9 cellular contexts compared by ENCODE assay signal in genomic region chr2:43239981-43240761, GRCh38. TPM values are rescaled to one million over a fixed set of nuclear protein-coding genes. Genes with fewer than 3 reads are reported as not detected.
A peak's percentile ranks its signal among the peaks of the same experiment; 100 is the strongest.
DNase-seq lines count a peak whose midpoint lies in the region; ATAC-seq, FAIRE-seq and TF ChIP-seq lines count a peak whose summit lies in the region.
"Had no signal": no experiment of that assay in that cellular context is flagged by ENCODE, and none has a peak within 500 bp of the region (broad histone marks: within the 10 kb centered on the region; RNA-seq: fewer than 3 reads in every experiment).

No MANE protein-coding gene starts in this region.

- WGBS in H1 (ENCODE audit: extremely low coverage in 1 of 2, insufficient coverage in 1 of 2, insufficient read length in 1 of 2, insufficient replicate concordance in 2 of 2, low coverage in 1 of 2, low lambda C conversion rate in 2 of 2, missing lambda C conversion rate in 1 of 2), 2 experiments, result 89% methylated on average over 11 of the region's 13 CpGs; no CpG with 5 or more reads in 1 of the 2 experiments
- WGBS in prostate gland, result 86% methylated on average over 13 of the region's 13 CpGs

- H3K4me2 ChIP-seq in Loucy (ENCODE audit: low read depth, low read length, poor library complexity, severe bottlenecking) (no peak overlapping the region), H1 (ENCODE audit: insufficient read depth in 1 of 2, low read depth in 2 of 2, low read length in 2 of 2) (no peak overlapping the region)

- TF ChIP-seq EP300 in H1 (IDR thresholded peaks at IDR 0.05; ENCODE audit: borderline replicate concordance in 1 of 2, low read depth in 2 of 2, low read length in 2 of 2), result no peak

- H3K9me2 ChIP-seq in Loucy (replicated peaks; ENCODE audit: low read depth, low read length), result no peaks in the 10 kb centered on the region

- no peaks in the 10 kb centered on the region for H3K9me3 ChIP-seq in Loucy (ENCODE audit: insufficient read depth, low read depth, low read length)
- no peaks in the 10 kb centered on the region for H3K9me3 ChIP-seq in H1 (ENCODE audit: insufficient read depth in 2 of 2, low read depth in 1 of 2, low read length in 1 of 2)
- no peaks in the 10 kb centered on the region for H3K9me3 ChIP-seq in gastrocnemius medialis
- H3K9me3 ChIP-seq in prostate gland, result no peaks in the 10 kb centered on the region

- no peak overlapping the region for H2BK120ac ChIP-seq in H1 (replicated peaks; ENCODE audit: low read depth, low read length)

- peaks cover 2% of the 10 kb centered on the region for H3K36me3 Mint-ChIP-seq in T-helper 2 cell treated with Interferon-gamma antibody and Interleukin-4, amounts not matched to agents 5 μg/mL and 100 μg/mL, for 36 hours (ENCODE audit: low read depth)

- peak overlapping the region; percentile 61; the same call in 1 of the 2 replicates for H2BK20ac ChIP-seq in H1 (ENCODE audit: low read length)

- H4K8ac ChIP-seq in H1 (ENCODE audit: extremely low read depth, insufficient read depth, low read length), result no peak overlapping the region

- H3K18ac ChIP-seq in H1 (ENCODE audit: extremely low read depth, low read length), result no peak overlapping the region

- no peak for DNase-seq in H1 (ENCODE audit: low read depth in 1 of 2, low spot score in 2 of 2)
- no peak for DNase-seq in gastrocnemius medialis
- DNase-seq in NCI-H446 (lab: John Stamatoyannopoulos, UW), result no peak
- DNase-seq in NCI-H1436 treated with DMSO at 0.1 percent for 48 hours (lab: John Stamatoyannopoulos, UW), result no peak
- no peak for DNase-seq in T-helper 2 cell treated with Interferon-gamma antibody and Interleukin-4, amounts not matched to agents 5 μg/mL and 100 μg/mL, for 36 hours (ENCODE audit: low spot score)
- DNase-seq in prostate gland (ENCODE audit: low spot score), result no peak

- no peak overlapping the region for H3K23ac ChIP-seq in H1 (ENCODE audit: insufficient read length)

- no peak overlapping the region for H3K56ac ChIP-seq in H1 (replicated peaks; ENCODE audit: insufficient read length, low read depth, low read length)

- TF ChIP-seq CTCF in Loucy (conservative IDR thresholded peaks at IDR 0.05; ENCODE audit: low read length) (peak; percentile 32), H1 (IDR thresholded peaks at IDR 0.05; ENCODE audit: control extremely low read depth in 1 of 3, insufficient read depth in 1 of 3, low read depth in 1 of 3, low read length in 3 of 3) (peak; percentile 26 to 56 (median 54)), gastrocnemius medialis (IDR thresholded peaks at IDR 0.05 in 4 of 5, conservative IDR thresholded peaks at IDR 0.05 in 1 of 5) (no peak), prostate gland (IDR thresholded peaks at IDR 0.05) (no peak)

- no peaks in the 10 kb centered on the region for H3F3A ChIP-seq in Loucy (ENCODE audit: low read depth)

- H3K4me3 Mint-ChIP-seq in T-helper 2 cell treated with Interferon-gamma antibody and Interleukin-4, amounts not matched to agents 5 μg/mL and 100 μg/mL, for 36 hours, result no peak overlapping the region

- peaks cover 9% of the 10 kb centered on the region for H3K4me1 Mint-ChIP-seq in T-helper 2 cell treated with Interferon-gamma antibody and Interleukin-4, amounts not matched to agents 5 μg/mL and 100 μg/mL, for 36 hours (ENCODE audit: low read depth)

- H3K14ac ChIP-seq in H1 (ENCODE audit: insufficient read length), result no peak overlapping the region

- POLR2A ChIA-PET in H1 (lab: Charles Lee; ENCODE audit: partially characterized antibody), result interaction anchor here (1.7 kb wide), 1 partner anchor 16 kb away, joined by 5 read pairs; no protein-coding TSS in a partner anchor

- no peak overlapping the region for H3K27ac Mint-ChIP-seq in T-helper 2 cell treated with Interferon-gamma antibody and Interleukin-4, amounts not matched to agents 5 μg/mL and 100 μg/mL, for 36 hours

- ATAC-seq in GM18867 (IDR thresholded peaks at IDR 0.05; ENCODE audit: unreplicated experiment), result peak; percentile 46
- peak in 1 of 2 donors; percentile 30 for ATAC-seq in gastrocnemius medialis
- ATAC-seq: Panc1 had no signal

- no peaks in the 10 kb centered on the region for H3K23me2 ChIP-seq in H1 (ENCODE audit: low read depth, low read length)

- H3K27ac ChIP-seq in H1 (ENCODE audit: low read depth, low read length), result no peak overlapping the region
- peak overlapping the region; percentile 5 to 49 (median 36) for H3K27ac ChIP-seq in gastrocnemius medialis
- H3K27ac ChIP-seq in prostate gland, result no peak overlapping the region

- no peak overlapping the region for H3K9ac ChIP-seq in Loucy (ENCODE audit: low read depth, low read length, poor library complexity, severe bottlenecking)
- no peak overlapping the region for H3K9ac ChIP-seq in H1 (replicated peaks in 1 of 4; ENCODE audit: extremely low read depth in 1 of 4, low read depth in 3 of 4, low read length in 3 of 4)

- H4K5ac ChIP-seq in H1 (ENCODE audit: insufficient read length, low read depth, low read length), result no peak overlapping the region

- H3K79me2 ChIP-seq in Loucy (ENCODE audit: insufficient read depth, low read length) (no peaks in the 10 kb centered on the region), H1 (ENCODE audit: control insufficient read depth in 1 of 2, insufficient read depth in 2 of 2, low read length in 2 of 2) (no peaks in the 10 kb centered on the region)

- FAIRE-seq in H1 (lab: Jason Lieb, UNC), result no peak

- no peaks in the 10 kb centered on the region for H3K9me3 Mint-ChIP-seq in T-helper 2 cell treated with Interferon-gamma antibody and Interleukin-4, amounts not matched to agents 5 μg/mL and 100 μg/mL, for 36 hours

- H2AFZ ChIP-seq in Loucy (ENCODE audit: low read length) (no peak overlapping the region), H1 (ENCODE audit: low read length) (no peak overlapping the region)

- no peaks in the 10 kb centered on the region for H3K79me1 ChIP-seq in H1 (ENCODE audit: low read depth, low read length)

- 0 out of 2 replicates have a peak overlapping the region, but pooled peaks have one; percentile 24 for H2BK5ac ChIP-seq in H1 (ENCODE audit: low read depth, low read length)

- TF ChIP-seq POLR2A in H1 (IDR thresholded peaks at IDR 0.05; ENCODE audit: control extremely low read depth in 1 of 2, low read depth in 2 of 2, low read length in 2 of 2), result no peak
- TF ChIP-seq POLR2A in gastrocnemius medialis (IDR thresholded peaks at IDR 0.05), result no peak
- no peak for TF ChIP-seq POLR2A in prostate gland (IDR thresholded peaks at IDR 0.05)

- H3K4me1 ChIP-seq in Loucy (ENCODE audit: insufficient read depth, low read length, poor library complexity, severe bottlenecking), result no peaks in the 10 kb centered on the region
- no peaks in the 10 kb centered on the region; a peak in 1 of 7 replicates for H3K4me1 ChIP-seq in H1 (replicated peaks in 1 of 4; ENCODE audit: control insufficient read depth in 3 of 4, insufficient read depth in 4 of 4, low read length in 3 of 4)
- H3K4me1 ChIP-seq in gastrocnemius medialis, result no peaks in the 10 kb centered on the region
- no peaks in the 10 kb centered on the region for H3K4me1 ChIP-seq in prostate gland (replicated peaks)

- peak; percentile 48 to 68 for TF ChIP-seq RAD21 in H1 (IDR thresholded peaks at IDR 0.05 in 1 of 2, conservative IDR thresholded peaks at IDR 0.05 in 1 of 2; ENCODE audit: low read depth in 2 of 2, low read length in 2 of 2)

- H2BK12ac ChIP-seq in H1 (ENCODE audit: low read depth, low read length), result 0 out of 2 replicates have a peak overlapping the region, but pooled peaks have one; percentile 27

- CTCF ChIA-PET in H1 (lab: Charles Lee; ENCODE audit: partially characterized antibody), result interaction anchor here (0.6 to 8.7 kb wide), 43 partner anchors 9 to 416 kb away, joined by 3 to 91 read pairs (median 4); partner anchors contain the start of gene ZFP36L2

- no peaks in the 10 kb centered on the region for H3K27me3 ChIP-seq in Loucy (ENCODE audit: insufficient read depth, low read length, poor library complexity, severe bottlenecking)
- no peaks in the 10 kb centered on the region for H3K27me3 ChIP-seq in H1 (replicated peaks in 1 of 4; ENCODE audit: control insufficient read depth in 3 of 4, extremely low read depth in 1 of 4, insufficient read depth in 3 of 4, low read length in 3 of 4)
- H3K27me3 ChIP-seq in gastrocnemius medialis, result no peaks in the 10 kb centered on the region
- H3K27me3 ChIP-seq in prostate gland (replicated peaks; ENCODE audit: insufficient read depth), result no peaks in the 10 kb centered on the region

- H3K36me3 ChIP-seq in Loucy (ENCODE audit: insufficient read depth, low read length), result no peaks in the 10 kb centered on the region
- no peaks in the 10 kb centered on the region for H3K36me3 ChIP-seq in H1 (ENCODE audit: control insufficient read depth in 2 of 4, insufficient read depth in 4 of 4, low read length in 3 of 4)
- no peaks in the 10 kb centered on the region for H3K36me3 ChIP-seq in gastrocnemius medialis
- H3K36me3 ChIP-seq in prostate gland, result no peaks in the 10 kb centered on the region

- in situ Hi-C loops in gastrocnemius medialis (cut with MboI; ENCODE audit: low sequenced_read_pairs in 4 of 4), result loop anchor here (10.0 to 25.0 kb wide), 5 partner anchors 265 to 415 kb away; no protein-coding TSS in a partner anchor

- H4K91ac ChIP-seq in H1 (replicated peaks; ENCODE audit: insufficient read length, low read length), result no peak overlapping the region

- H3K4ac ChIP-seq in H1 (replicated peaks; ENCODE audit: insufficient read length, low read depth, low read length), result no peak overlapping the region

- no peak overlapping the region for H3K4me3 ChIP-seq in Loucy (ENCODE audit: low read length, poor library complexity, severe bottlenecking)
- no peak overlapping the region for H3K4me3 ChIP-seq in H1 (ENCODE audit: extremely low read depth in 1 of 4, insufficient read depth in 2 of 4, low read depth in 3 of 4, low read length in 4 of 4)
- H3K4me3 ChIP-seq in gastrocnemius medialis, result no peak overlapping the region
- H3K4me3 ChIP-seq in prostate gland, result no peak overlapping the region

- H3K27me3 Mint-ChIP-seq in T-helper 2 cell treated with Interferon-gamma antibody and Interleukin-4, amounts not matched to agents 5 μg/mL and 100 μg/mL, for 36 hours (ENCODE audit: low read depth), result no peaks in the 10 kb centered on the region

- H4K20me1 ChIP-seq in Loucy (ENCODE audit: insufficient read depth, low read length, poor library complexity, severe bottlenecking) (no peaks in the 10 kb centered on the region), H1 (replicated peaks in 1 of 2; ENCODE audit: control insufficient read depth in 1 of 2, insufficient read depth in 2 of 2, low read length in 2 of 2) (no peaks in the 10 kb centered on the region)

- intact Hi-C loops in gastrocnemius medialis (cut with DNase I; ENCODE audit: low total_unique reads), result loop anchor here (10.0 kb wide), 1 partner anchor 385 kb away; no protein-coding TSS in a partner anchor
- intact Hi-C loops in prostate gland (cut with DNase I), result no loop called here

- 0 out of 2 replicates have a peak overlapping the region, but pooled peaks have one; percentile 30 for H2AK5ac ChIP-seq in H1 (ENCODE audit: low read depth, low read length)

- no peak overlapping the region for H2BK15ac ChIP-seq in H1 (ENCODE audit: low read length)

RNA-seq across cellular contexts. Expression of gene ZFP36L2, which starts 13.8 kb away (rescaled TPM):
- 102 and 109 TPM in 2 replicates for total RNA-seq in H1 (2021; fragmentation: NEBNext Ultra II Directional; extraction: Animal tissue kit (Norgen Biotek cat#: 25700))
- polyA plus RNA-seq in H1 (2011; rRNA removed), result 13.4 and 15.6 TPM in 2 replicates
- polyA plus RNA-seq in H1 (2011; cell fraction: cytosol; rRNA removed), result 10.6 TPM
- 10.7 TPM for polyA plus RNA-seq in H1 (2011; cell fraction: nucleus; rRNA removed)
- 31.8 to 48.4 TPM (median 38.8 TPM) in 4 replicates for polyA plus RNA-seq in H1 (2012, experiment 1 of 2)
- polyA plus RNA-seq in H1 (2012, experiment 2 of 2), result 44.9 TPM
- 57.0 TPM for polyA plus RNA-seq in H1 (2013, experiment 1 of 2)
- 62.5 TPM for polyA plus RNA-seq in H1 (2013, experiment 2 of 2)
- 4.5 and 4.8 TPM in 2 replicates for polyA minus RNA-seq in H1 (2011; rRNA and poly(A)+ RNA removed)
- polyA minus RNA-seq in H1 (2011; cell fraction: cytosol; rRNA and poly(A)+ RNA removed), result 29.6 TPM
- polyA minus RNA-seq in H1 (2011; cell fraction: nucleus; rRNA and poly(A)+ RNA removed), result 20.3 TPM
- total RNA-seq in gastrocnemius medialis (10 to 100 TPM; 15.5 to 58.6 (median 44.8) TPM), prostate gland (100 to 1,000 TPM; 117 to 256 TPM)

Comparison
In these comparisons a context has a peak if more than half of its experiments do, and no peak if none do; other contexts are left out.
1. CTCF ChIP-seq: peak in Loucy (single experiment) and H1 (3 of 3); none in gastrocnemius medialis (0 of 5) and prostate gland (0 of 4).
2. H3K27ac ChIP-seq: peak in gastrocnemius medialis (4 of 4); none in H1 (single experiment) and prostate gland (0 of 2).